10 cellular contexts compared by ENCODE assay signal in the genomic region with DNA sequence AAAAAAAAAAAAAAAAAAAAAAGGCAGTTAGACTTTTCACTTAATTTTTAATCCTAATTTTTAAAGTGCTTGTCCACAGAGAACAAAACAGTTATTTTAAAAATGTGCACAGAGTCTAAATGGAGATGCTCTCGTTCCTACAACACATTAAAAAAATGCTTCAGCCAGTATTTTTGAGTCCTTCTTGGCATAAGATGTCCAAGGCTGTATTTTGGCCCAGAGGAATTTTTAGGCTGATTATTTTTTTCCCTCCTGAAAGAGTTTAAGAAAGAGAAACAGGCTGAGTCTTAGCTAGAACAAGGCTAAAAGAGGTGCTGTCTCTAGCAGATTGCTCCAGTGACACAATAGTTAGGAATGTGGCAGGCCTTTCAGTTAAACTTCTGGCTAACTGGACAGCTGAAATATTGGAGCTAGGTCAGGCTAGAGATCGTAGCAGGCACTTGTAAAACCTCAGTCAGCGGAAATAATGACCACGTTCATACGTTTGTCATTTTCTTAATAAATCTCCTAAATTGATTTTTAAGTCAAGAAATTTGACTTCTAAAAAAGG.
A peak's percentile ranks its signal among the peaks of the same experiment; 100 is the strongest.
DNase-seq lines count a peak whose midpoint lies in the region; ATAC-seq and TF ChIP-seq lines count a peak whose summit lies in the region.
"Had no signal": no experiment of that assay in that cellular context is flagged by ENCODE, and none has a peak within 500 bp of the region (broad histone marks: within the 10 kb centered on the region; RNA-seq: fewer than 3 reads in every experiment).

No MANE protein-coding gene starts in this region.

- peaks cover 51 to 59% of the 10 kb centered on the region in 2 experiments for H3K4me1 Mint-ChIP-seq in H9
- H3K4me1 Mint-ChIP-seq in activated naive CD4-positive, alpha-beta T cell treated with anti-CD3 and anti-CD28 coated beads for 36 hours (ENCODE audit: low read depth), result no peaks in the 10 kb centered on the region
- H3K4me1 Mint-ChIP-seq in activated T-cell treated with anti-CD3 and anti-CD28 coated beads, Interleukin-2, amount 50 U/mL, for 4 hours (ENCODE audit: low read depth), result no peaks in the 10 kb centered on the region

- H3K4me1 ChIP-seq in H9 (ENCODE audit: insufficient read depth, low read length), result peaks cover 11% of the 10 kb centered on the region; the same call in 1 of the 2 replicates
- H3K4me1 ChIP-seq in iPS-15b (ENCODE audit: control insufficient read depth, insufficient read depth, low read length), result peaks cover 21% of the 10 kb centered on the region

- H4K5ac ChIP-seq in H9 (ENCODE audit: insufficient read length, low read depth, low read length), result no peak overlapping the region

- H2BK12ac ChIP-seq in H9 (ENCODE audit: insufficient read length, low read depth, low read length), result peak overlapping the region; percentile 64

- H3K27me3 ChIP-seq in H9 (ENCODE audit: insufficient read depth, low read length) (no peaks in the 10 kb centered on the region), brain microvascular endothelial cell (replicated peaks) (no peaks in the 10 kb centered on the region), iPS-15b (ENCODE audit: control insufficient read depth, insufficient read depth, low read length) (no peaks in the 10 kb centered on the region)

- H2BK5ac ChIP-seq in H9 (ENCODE audit: insufficient read length, low read length), result no peak overlapping the region

- peak overlapping the region; percentile 27 for H3K4me2 ChIP-seq in H9 (ENCODE audit: insufficient read depth, insufficient read length, low read length)

- H3K23ac ChIP-seq in H9 (ENCODE audit: insufficient read length, low read depth, low read length), result no peak overlapping the region

- no peaks in the 10 kb centered on the region for H3K79me2 ChIP-seq in H9 (ENCODE audit: insufficient read depth, low read length)

- peak overlapping the region; percentile 31 to 43; a peak in 3 of 5 replicates for H3K4me3 Mint-ChIP-seq in H9
- no peak overlapping the region for H3K4me3 Mint-ChIP-seq in activated naive CD4-positive, alpha-beta T cell treated with anti-CD3 and anti-CD28 coated beads for 36 hours
- H3K4me3 Mint-ChIP-seq in activated T-cell treated with anti-CD3 and anti-CD28 coated beads, Interleukin-2, amount 50 U/mL, for 4 hours, result no peak overlapping the region

- H2BK15ac ChIP-seq in H9 (ENCODE audit: low read depth, low read length), result no peak overlapping the region

- H3K9ac ChIP-seq in H9 (ENCODE audit: extremely low read depth, insufficient read length, low read length) (peak overlapping the region; percentile 50), iPS-15b (ENCODE audit: low read depth, low read length) (peak overlapping the region; percentile 32)

- H3K9me3 Mint-ChIP-seq in H9, result no peaks in the 10 kb centered on the region
- H3K9me3 Mint-ChIP-seq in activated naive CD4-positive, alpha-beta T cell treated with anti-CD3 and anti-CD28 coated beads for 36 hours, result peaks cover 2% of the 10 kb centered on the region
- peaks cover 10% of the 10 kb centered on the region for H3K9me3 Mint-ChIP-seq in activated T-cell treated with anti-CD3 and anti-CD28 coated beads, Interleukin-2, amount 50 U/mL, for 4 hours

- no peak overlapping the region for H2AFZ ChIP-seq in H9 (ENCODE audit: low read length)

- peak overlapping the region; percentile 98 for H3K27ac ChIP-seq in H9 (ENCODE audit: insufficient read length, low read depth, low read length)
- H3K27ac ChIP-seq in brain microvascular endothelial cell, result peak overlapping the region; percentile 53

- no peaks in the 10 kb centered on the region for H3K27me3 Mint-ChIP-seq in H9 (ENCODE audit: low read depth)
- H3K27me3 Mint-ChIP-seq in activated naive CD4-positive, alpha-beta T cell treated with anti-CD3 and anti-CD28 coated beads for 36 hours (ENCODE audit: low read depth), result no peaks in the 10 kb centered on the region
- no peaks in the 10 kb centered on the region for H3K27me3 Mint-ChIP-seq in activated T-cell treated with anti-CD3 and anti-CD28 coated beads, Interleukin-2, amount 50 U/mL, for 4 hours (ENCODE audit: low read depth)

- peaks cover 3 to 5% (median 4%) of the 10 kb centered on the region in 3 experiments for H3K36me3 Mint-ChIP-seq in H9 (ENCODE audit: insufficient read depth in 1 of 3, low read depth in 3 of 3)
- no peaks in the 10 kb centered on the region for H3K36me3 Mint-ChIP-seq in activated naive CD4-positive, alpha-beta T cell treated with anti-CD3 and anti-CD28 coated beads for 36 hours (ENCODE audit: low read depth)
- no peaks in the 10 kb centered on the region for H3K36me3 Mint-ChIP-seq in activated T-cell treated with anti-CD3 and anti-CD28 coated beads, Interleukin-2, amount 50 U/mL, for 4 hours (ENCODE audit: insufficient read depth)

- no peak overlapping the region for H3T11ph ChIP-seq in H9 (ENCODE audit: low read length)

- H3K23me2 ChIP-seq in H9 (ENCODE audit: insufficient read length, low read depth, low read length, poor library complexity, severe bottlenecking), result no peaks in the 10 kb centered on the region

- H3K9me3 ChIP-seq in H9 (ENCODE audit: control insufficient read depth, low read depth, low read length) (no peaks in the 10 kb centered on the region), iPS-15b (ENCODE audit: control insufficient read depth, insufficient read depth, low read length) (no peaks in the 10 kb centered on the region)

- H3K27ac Mint-ChIP-seq in H9, result peak overlapping the region; percentile 99 to 100 (median 100)
- no peak overlapping the region for H3K27ac Mint-ChIP-seq in activated naive CD4-positive, alpha-beta T cell treated with anti-CD3 and anti-CD28 coated beads for 36 hours

- H3K14ac ChIP-seq in H9 (ENCODE audit: insufficient read depth, low read length), result no peak overlapping the region; the same call in 1 of the 2 replicates

- H4K91ac ChIP-seq in H9 (ENCODE audit: insufficient read length, low read depth, low read length), result no peak overlapping the region

- H2BK20ac ChIP-seq in H9 (ENCODE audit: low read depth, low read length, poor library complexity, severe bottlenecking), result no peak overlapping the region

- H3K79me1 ChIP-seq in H9 (ENCODE audit: insufficient read depth, low read depth, low read length, poor library complexity, severe bottlenecking), result no peaks in the 10 kb centered on the region

- H2BK120ac ChIP-seq in H9 (ENCODE audit: low read depth, low read length, poor library complexity, severe bottlenecking), result no peak overlapping the region

- TF ChIP-seq CTCF in H9 (conservative IDR thresholded peaks at IDR 0.05) (no peak), brain microvascular endothelial cell (IDR thresholded peaks at IDR 0.05; ENCODE audit: low read depth, low read length, missing control alignments) (no peak)

- WGBS in H9 (ENCODE audit: extremely low coverage, insufficient read length, low lambda C conversion rate), result no CpG with 5 or more reads among the region's 5 CpGs

- DNase-seq in H9 (no peak), brain microvascular endothelial cell (peak; percentile 85), skeletal muscle cell (ENCODE audit: low read depth) (peak; percentile 20)
- DNase-seq in activated naive CD4-positive, alpha-beta T cell treated with anti-CD3 and anti-CD28 coated beads for 36 hours, result no peak
- no peak for DNase-seq in stimulated activated CD4-positive, alpha-beta T cell treated with anti-CD3 and anti-CD28 coated beads, Interleukin-1b, Interleukin-23, amount 100 ng/mL, for 48 hours
- no peak for DNase-seq in activated T-cell treated with anti-CD3 and anti-CD28 coated beads, Interleukin-2, amount 50 U/mL, for 4 hours
- DNase-seq: activated CD4-positive, CD25-positive, alpha-beta regulatory T cell; NCI-H345 had no signal

- intact Hi-C loops in activated naive CD4-positive, alpha-beta T cell treated with anti-CD3 and anti-CD28 coated beads for 36 hours (cut with micrococcal nuclease), result no loop called here

- H3K36me3 ChIP-seq in brain microvascular endothelial cell (replicated peaks) (no peaks in the 10 kb centered on the region), iPS-15b (ENCODE audit: control insufficient read depth, insufficient read depth, low read length) (no peaks in the 10 kb centered on the region)

- no peaks in the 10 kb centered on the region for H4K20me1 ChIP-seq in H9 (ENCODE audit: control insufficient read depth, insufficient read depth, insufficient read length)

- no peak overlapping the region for H2AK5ac ChIP-seq in H9 (ENCODE audit: insufficient read length, low read length)

- H3K4me3 ChIP-seq in brain microvascular endothelial cell (ENCODE audit: low read depth, low read length) (no peak overlapping the region), iPS-15b (ENCODE audit: low read depth, low read length) (peak overlapping the region; percentile 1), skeletal muscle cell (ENCODE audit: low read depth, low read length) (no peak overlapping the region)

- no peak for ATAC-seq in HG03378 (IDR thresholded peaks at IDR 0.05; ENCODE audit: unreplicated experiment)
- ATAC-seq in activated T-cell treated with anti-CD3 and anti-CD28 coated beads, Interleukin-2, amount 50 U/mL, for 4 hours, result no peak

- no peak overlapping the region for H3K56ac ChIP-seq in H9 (ENCODE audit: insufficient read length, low read depth, low read length)

- in situ Hi-C loops in brain microvascular endothelial cell (cut with HindIII; ENCODE audit: low pct_ligation_motif_present, low sequenced_read_pairs), result no loop called here

- no peak overlapping the region for H3K4ac ChIP-seq in H9 (ENCODE audit: low read depth, low read length)

- H4K8ac ChIP-seq in H9 (replicated peaks; ENCODE audit: insufficient read length, low read depth, low read length), result no peak overlapping the region

- CTCF ChIA-PET in activated naive CD4-positive, alpha-beta T cell treated with anti-CD3 and anti-CD28 coated beads for 36 hours (lab: Charles Lee), result no interaction called here

- peak overlapping the region; percentile 75 for H3K18ac ChIP-seq in H9 (ENCODE audit: insufficient read length, low read depth, low read length)

Comparison
In these comparisons a context has a peak if more than half of its experiments do, and no peak if none do; other contexts are left out.
1. DNase-seq: peak in brain microvascular endothelial cell (single experiment) and skeletal muscle cell (single experiment); none in H9 (single experiment), activated naive CD4-positive, alpha-beta T cell treated with anti-CD3 and anti-CD28 coated beads for 36 hours (single experiment), stimulated activated CD4-positive, alpha-beta T cell treated with anti-CD3 and anti-CD28 coated beads, Interleukin-1b, Interleukin-23, amount 100 ng/mL, for 48 hours (single experiment) and activated T-cell treated with anti-CD3 and anti-CD28 coated beads, Interleukin-2, amount 50 U/mL, for 4 hours (single experiment).
2. H3K4me3 Mint-ChIP-seq: peak in H9 (2 of 2); none in activated naive CD4-positive, alpha-beta T cell treated with anti-CD3 and anti-CD28 coated beads for 36 hours (single experiment) and activated T-cell treated with anti-CD3 and anti-CD28 coated beads, Interleukin-2, amount 50 U/mL, for 4 hours (single experiment).